Comparison of ENCODE assay signal across 11 cellular contexts in genomic region chr11:124899376-124900145, GRCh38. TPM values are rescaled to one million over a fixed set of nuclear protein-coding genes. Genes with fewer than 3 reads are reported as not detected.
DNase-seq lines count a peak whose midpoint lies in the region; FAIRE-seq and TF ChIP-seq lines count a peak whose summit lies in the region.
"Had no signal": no experiment of that assay in that cellular context is flagged by ENCODE, and none has a peak within 500 bp of the region (broad histone marks: within the 10 kb centered on the region; RNA-seq: fewer than 3 reads in every experiment).

No MANE protein-coding gene starts in this region.

- H3K27ac ChIP-seq in astrocyte (ENCODE audit: low read depth, low read length) (peak overlapping the region; percentile 89), keratinocyte (ENCODE audit: control insufficient read depth, insufficient read depth, low read length) (peak overlapping the region; percentile 95)

- DNase-seq in HFF-Myc (ENCODE audit: extremely low read depth, low read depth): no peak
- no peak for DNase-seq in astrocyte (ENCODE audit: low read depth)
- no peak for DNase-seq in keratinocyte (ENCODE audit: low read depth, low spot score)
- peak; percentile 13 for DNase-seq in stimulated activated CD8-positive, alpha-beta memory T cell treated with anti-CD3 and anti-CD28 coated beads, Interleukin-4, amount 100 ng/mL, for 48 hours
- DNase-seq in urothelium cell line (ENCODE audit: low spot score): no peak
- DNase-seq in HK-2 (ENCODE audit: unreplicated experiment): no peak
- DNase-seq in iPS-NIHi7 (ENCODE audit: extremely low spot score): no peak
- no peak for DNase-seq in activated naive CD4-positive, alpha-beta T cell treated with anti-CD3 and anti-CD28 coated beads, Interleukin-2, amount 50 U/mL, for 16 hours
- DNase-seq: NCI-H1417 treated with DMSO at 0.1 percent for 48 hours, nephron progenitor cell had no signal

- H3K9me1 ChIP-seq in keratinocyte (ENCODE audit: control insufficient read depth, extremely low read depth, insufficient read depth, low read length): no peaks in the 10 kb centered on the region

- FAIRE-seq in astrocyte (lab: Jason Lieb, UNC): peak; percentile 9
- FAIRE-seq in keratinocyte (lab: Jason Lieb, UNC): peak; percentile 80
- no peak for FAIRE-seq in urothelium cell line (lab: Jason Lieb, UNC)

- peak overlapping the region; percentile 77 for H3K4me2 ChIP-seq in astrocyte (ENCODE audit: low read length)
- peak overlapping the region; percentile 88 for H3K4me2 ChIP-seq in keratinocyte (ENCODE audit: control insufficient read depth, extremely low read depth, insufficient read depth, low read depth, low read length)

- H3K9ac ChIP-seq in astrocyte (ENCODE audit: low read length) (peak overlapping the region; percentile 65), keratinocyte (ENCODE audit: control insufficient read depth, extremely low read depth, insufficient read depth, low read length) (peak overlapping the region; percentile 68)

- dilution Hi-C loops in keratinocyte (cut with MboI; ENCODE audit: extremely low pct_ligation_motif_present, low sequenced_read_pairs): no loop called here

- no peaks in the 10 kb centered on the region for H3K9me3 ChIP-seq in astrocyte (ENCODE audit: insufficient read depth, low read depth, low read length)
- no peaks in the 10 kb centered on the region for H3K9me3 ChIP-seq in keratinocyte (ENCODE audit: control insufficient read depth, low read depth, low read length)

- no peaks in the 10 kb centered on the region for H3K36me3 ChIP-seq in astrocyte (ENCODE audit: insufficient read depth, low read length)
- no peaks in the 10 kb centered on the region for H3K36me3 ChIP-seq in keratinocyte (ENCODE audit: control insufficient read depth in 2 of 2, extremely low read depth in 1 of 2, insufficient read depth in 2 of 2, low read length in 2 of 2)

- H3K4me1 ChIP-seq in astrocyte (ENCODE audit: insufficient read depth, low read length) (peaks cover 50% of the 10 kb centered on the region), keratinocyte (ENCODE audit: control insufficient read depth, extremely low read depth, insufficient read depth, low read length) (peaks cover 69% of the 10 kb centered on the region)

- peaks cover 2% of the 10 kb centered on the region for H3K9me3 Mint-ChIP-seq in astrocyte (ENCODE audit: unreplicated experiment)
- H3K9me3 Mint-ChIP-seq: nephron progenitor cell had no signal

- H3K4me3 ChIP-seq in HFF-Myc (replicated peaks; ENCODE audit: low read depth, low read length): no peak overlapping the region
- no peak overlapping the region for H3K4me3 ChIP-seq in astrocyte (ENCODE audit: insufficient read depth, low read depth, low read length)
- no peak overlapping the region for H3K4me3 ChIP-seq in keratinocyte (ENCODE audit: control insufficient read depth in 2 of 3, extremely low read depth in 1 of 3, insufficient read depth in 2 of 3, low read depth in 1 of 3, low read length in 3 of 3)

- no peak overlapping the region for H3K27ac Mint-ChIP-seq in astrocyte (ENCODE audit: unreplicated experiment)
- H3K27ac Mint-ChIP-seq: nephron progenitor cell had no signal

- TF ChIP-seq CTCF in HFF-Myc (IDR thresholded peaks at IDR 0.05; ENCODE audit: low read depth, low read length, missing control alignments): peak; percentile 21
- no peak for TF ChIP-seq CTCF in astrocyte (IDR thresholded peaks at IDR 0.05; ENCODE audit: insufficient read depth, low read depth, low read length)
- no peak for TF ChIP-seq CTCF in keratinocyte (optimal IDR thresholded peaks at IDR 0.05 in 1 of 3, IDR thresholded peaks at IDR 0.05 in 1 of 3, conservative IDR thresholded peaks at IDR 0.05 in 1 of 3; ENCODE audit: extremely low read depth in 1 of 3, insufficient read depth in 2 of 3, low read length in 3 of 3)

- H2AFZ ChIP-seq in astrocyte (ENCODE audit: low read depth, low read length): no peak overlapping the region
- H2AFZ ChIP-seq in keratinocyte (ENCODE audit: control insufficient read depth, low read length): peak overlapping the region; percentile 41

- H4K20me1 ChIP-seq in astrocyte (ENCODE audit: insufficient read depth, low read length) (no peaks in the 10 kb centered on the region), keratinocyte (ENCODE audit: control insufficient read depth, extremely low read depth, insufficient read depth, low read length) (no peaks in the 10 kb centered on the region)

- H3K27me3 Mint-ChIP-seq in astrocyte (ENCODE audit: low read depth, unreplicated experiment): peaks cover 8% of the 10 kb centered on the region

- H3K36me3 Mint-ChIP-seq in astrocyte (ENCODE audit: low read depth, unreplicated experiment): no peaks in the 10 kb centered on the region

- no peaks in the 10 kb centered on the region for H3K79me2 ChIP-seq in astrocyte (ENCODE audit: insufficient read depth, low read length)
- no peaks in the 10 kb centered on the region for H3K79me2 ChIP-seq in keratinocyte (ENCODE audit: control insufficient read depth, insufficient read depth, low read length)

- H3K4me1 Mint-ChIP-seq in astrocyte (ENCODE audit: low read depth, unreplicated experiment): peaks cover 30% of the 10 kb centered on the region

- H3K4me3 Mint-ChIP-seq in astrocyte (ENCODE audit: unreplicated experiment): no peak overlapping the region
- H3K4me3 Mint-ChIP-seq: nephron progenitor cell had no signal

- H3K27me3 ChIP-seq in astrocyte (ENCODE audit: insufficient read depth, low read length): no peaks in the 10 kb centered on the region
- H3K27me3 ChIP-seq in keratinocyte (ENCODE audit: control insufficient read depth, extremely low read depth, insufficient read depth, low read length): no peaks in the 10 kb centered on the region

RNA-seq across cellular contexts. Expression of gene ROBO4, which starts 1.9 kb away (rescaled TPM):
- 0.25 TPM in 1 of 2 replicates, not detected in the other for total RNA-seq in astrocyte
- polyA plus RNA-seq in keratinocyte: 0.94 to 2.3 TPM (median 0.98 TPM) in 3 replicates
- 1.2 TPM for polyA plus RNA-seq in keratinocyte (2011; ENCODE audit: low read depth)
- polyA plus RNA-seq in keratinocyte (2011; cell fraction: cytosol; rRNA removed): 1.1 and 1.7 TPM in 2 replicates
- 2.6 and 2.8 TPM in 2 replicates for polyA plus RNA-seq in keratinocyte (2011; cell fraction: nucleus; rRNA removed)
- 1.4 and 7.1 TPM in 2 replicates for polyA plus RNA-seq in keratinocyte (2012; ENCODE audit: low replicate concordance)
- polyA minus RNA-seq in keratinocyte: 2.0 to 8.8 TPM (median 2.2 TPM) in 3 replicates
- polyA minus RNA-seq in keratinocyte (2011; cell fraction: cytosol; rRNA and poly(A)+ RNA removed): 4.0 TPM
- 2.0 and 3.3 TPM in 2 replicates for polyA minus RNA-seq in keratinocyte (2011; cell fraction: nucleus; rRNA and poly(A)+ RNA removed)

RNA-seq across cellular contexts. Expression of gene HEPN1, which starts 19.5 kb away (rescaled TPM):
- not detected in 2 replicates for total RNA-seq in astrocyte
- polyA plus RNA-seq in keratinocyte: not detected in 3 replicates
- polyA plus RNA-seq in keratinocyte (2011; ENCODE audit: low read depth): not detected
- polyA plus RNA-seq in keratinocyte (2011; cell fraction: cytosol; rRNA removed): not detected in 2 replicates
- not detected in 2 replicates for polyA plus RNA-seq in keratinocyte (2011; cell fraction: nucleus; rRNA removed)
- polyA plus RNA-seq in keratinocyte (2012; ENCODE audit: low replicate concordance): not detected in 2 replicates
- not detected in 3 replicates for polyA minus RNA-seq in keratinocyte
- not detected for polyA minus RNA-seq in keratinocyte (2011; cell fraction: cytosol; rRNA and poly(A)+ RNA removed)
- not detected in 2 replicates for polyA minus RNA-seq in keratinocyte (2011; cell fraction: nucleus; rRNA and poly(A)+ RNA removed)

RNA-seq across cellular contexts. Expression of gene ROBO3, which starts 34.3 kb away (rescaled TPM):
- 12.9 and 14.5 TPM in 2 replicates for total RNA-seq in astrocyte
- polyA plus RNA-seq in keratinocyte: 13.6 to 19.2 TPM (median 17.0 TPM) in 3 replicates
- 2.3 TPM for polyA plus RNA-seq in keratinocyte (2011; ENCODE audit: low read depth)
- polyA plus RNA-seq in keratinocyte (2011; cell fraction: cytosol; rRNA removed): 8.8 and 15.7 TPM in 2 replicates
- 58.3 and 79.9 TPM in 2 replicates for polyA plus RNA-seq in keratinocyte (2011; cell fraction: nucleus; rRNA removed)
- 10.8 and 19.8 TPM in 2 replicates for polyA plus RNA-seq in keratinocyte (2012; ENCODE audit: low replicate concordance)
- 5.2 to 16.2 TPM (median 8.2 TPM) in 3 replicates for polyA minus RNA-seq in keratinocyte
- polyA minus RNA-seq in keratinocyte (2011; cell fraction: cytosol; rRNA and poly(A)+ RNA removed): 7.7 TPM
- 10.5 and 15.3 TPM in 2 replicates for polyA minus RNA-seq in keratinocyte (2011; cell fraction: nucleus; rRNA and poly(A)+ RNA removed)

RNA-seq across cellular contexts. Expression of gene HEPACAM, which starts 36.3 kb away (rescaled TPM):
- total RNA-seq in astrocyte: 0.19 TPM in 1 of 2 replicates, not detected in the other
- not detected in 3 replicates for polyA plus RNA-seq in keratinocyte
- not detected for polyA plus RNA-seq in keratinocyte (2011; ENCODE audit: low read depth)
- polyA plus RNA-seq in keratinocyte (2011; cell fraction: cytosol; rRNA removed): not detected in 2 replicates
- polyA plus RNA-seq in keratinocyte (2011; cell fraction: nucleus; rRNA removed): 0.03 TPM in 1 of 2 replicates, not detected in the other
- not detected in 2 replicates for polyA plus RNA-seq in keratinocyte (2012; ENCODE audit: low replicate concordance)
- polyA minus RNA-seq in keratinocyte: 0.16 TPM in 1 of 3 replicates, not detected in the others
- polyA minus RNA-seq in keratinocyte (2011; cell fraction: cytosol; rRNA and poly(A)+ RNA removed): not detected
- not detected in 2 replicates for polyA minus RNA-seq in keratinocyte (2011; cell fraction: nucleus; rRNA and poly(A)+ RNA removed)
- total RNA-seq: glomerular endothelial cell had no signal

RNA-seq across cellular contexts. Expression of gene CCDC15, which starts 54.4 kb away (rescaled TPM):
- total RNA-seq in astrocyte: 0.75 and 1.0 TPM in 2 replicates
- polyA plus RNA-seq in keratinocyte: 0.77 to 2.0 TPM (median 1.4 TPM) in 3 replicates
- 3.1 TPM for polyA plus RNA-seq in keratinocyte (2011; ENCODE audit: low read depth)
- polyA plus RNA-seq in keratinocyte (2011; cell fraction: cytosol; rRNA removed): 0.43 and 0.79 TPM in 2 replicates
- polyA plus RNA-seq in keratinocyte (2011; cell fraction: nucleus; rRNA removed): 1.3 and 1.4 TPM in 2 replicates
- 0.86 and 1.2 TPM in 2 replicates for polyA plus RNA-seq in keratinocyte (2012; ENCODE audit: low replicate concordance)
- 0.33 to 3.3 TPM (median 0.66 TPM) in 3 replicates for polyA minus RNA-seq in keratinocyte
- 0.96 TPM for polyA minus RNA-seq in keratinocyte (2011; cell fraction: cytosol; rRNA and poly(A)+ RNA removed)
- 2.0 and 2.8 TPM in 2 replicates for polyA minus RNA-seq in keratinocyte (2011; cell fraction: nucleus; rRNA and poly(A)+ RNA removed)
